Comparison of ENCODE assay signal across 9 cellular contexts in the genomic region with DNA sequence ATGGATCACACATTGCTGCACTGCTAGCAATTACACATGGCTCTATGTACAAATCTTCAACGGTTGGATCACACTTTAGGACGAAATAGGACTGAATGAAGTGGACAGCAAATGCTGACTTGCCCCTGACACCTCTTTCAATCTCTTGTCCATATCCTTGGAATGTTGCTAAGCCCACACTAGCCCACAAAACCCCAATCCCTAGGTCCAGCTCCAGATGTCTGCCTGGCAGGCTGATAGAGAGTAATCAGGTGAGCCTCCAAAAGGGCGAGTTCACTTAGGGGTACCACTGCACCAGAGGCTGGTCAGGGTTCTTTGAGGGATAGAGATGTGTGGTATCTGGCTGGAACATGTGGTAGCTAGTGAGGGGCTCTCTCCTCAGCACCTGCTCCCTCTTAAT. TPM values are rescaled to one million over a fixed set of nuclear protein-coding genes. Genes with fewer than 3 reads are reported as not detected.
"Had no signal": no experiment of that assay in that cellular context is flagged by ENCODE, and none has a peak within 500 bp of the region (broad histone marks: within the 10 kb centered on the region; RNA-seq: fewer than 3 reads in every experiment).

No MANE protein-coding gene starts in this region.

- H3K4me1 Mint-ChIP-seq: GM23338, H9 had no signal

- H3K9me3 Mint-ChIP-seq: H9 had no signal

- H3K4me3 ChIP-seq: GM23338 had no signal

- H3K27ac Mint-ChIP-seq: GM23338, H9 had no signal

- H3K4me3 Mint-ChIP-seq: GM23338, H9 had no signal

- DNase-seq: H9, HCEC 1CT, IMR-90, KBM-7 had no signal

- H2AFZ ChIP-seq: GM23338 had no signal

- ATAC-seq: GM23338 had no signal

- FAIRE-seq: H1, H54, HTR-8/SVneo had no signal

- H3K4me2 ChIP-seq: GM23338 had no signal

RNA-seq across cellular contexts. Expression of gene FHOD3, which starts 18.5 kb away (rescaled TPM):
- total RNA-seq: HT-29 had no signal
